ENCODE assay signal across 1 cellular context in genomic region chr10:122953827-122954730, GRCh38.
TF ChIP-seq lines count a peak whose summit lies in the region.

Gene C10orf88 (minus strand): TSS chr10:122954227. CDS start chr10:122954178, 49 bp downstream.

TF ChIP-seq in HepG2, 621 proteins besides CTCF, POLR2A, EP300 and RAD21 (continued from another document and continues in another):
- peak; percentile 76; the same call in 1 of the 2 replicates for TF ChIP-seq SMAD1 (CRISPR knock-in tag; IDR thresholded peaks at IDR 0.05; ENCODE audit: borderline replicate concordance, low read depth)
- TF ChIP-seq HOMEZ (CRISPR knock-in tag; IDR thresholded peaks at IDR 0.05; ENCODE audit: low read depth): peak; percentile 71; the same call in 1 of the 2 replicates
- peak; percentile 61; the same call in 1 of the 2 replicates for TF ChIP-seq FOXO1 (CRISPR knock-in tag; IDR thresholded peaks at IDR 0.05)
- TF ChIP-seq ZBTB4 (CRISPR knock-in tag; IDR thresholded peaks at IDR 0.05; ENCODE audit: borderline replicate concordance): peak; percentile 96
- TF ChIP-seq ZNF691 (CRISPR knock-in tag; IDR thresholded peaks at IDR 0.05; ENCODE audit: borderline replicate concordance, low read depth): peak; percentile 90
- 0 out of 2 replicates have a peak, but pooled peaks have one; percentile 21 for TF ChIP-seq PRDM4 (CRISPR knock-in tag; IDR thresholded peaks at IDR 0.05; ENCODE audit: borderline replicate concordance)
- TF ChIP-seq ZNF12 (CRISPR knock-in tag; IDR thresholded peaks at IDR 0.05): peak; percentile 56; the same call in 1 of the 2 replicates
- TF ChIP-seq ZNF33A (CRISPR knock-in tag; IDR thresholded peaks at IDR 0.05; ENCODE audit: borderline replicate concordance): no peak; the same call in 1 of the 2 replicates
- 0 out of 2 replicates have a peak, but pooled peaks have one; percentile 78 for TF ChIP-seq PCBP1 (IDR thresholded peaks at IDR 0.05; ENCODE audit: borderline replicate concordance, low read depth, low read length)
- TF ChIP-seq ZNF224 (CRISPR knock-in tag; IDR thresholded peaks at IDR 0.05): peak; percentile 86; the same call in 1 of the 2 replicates
- peak; percentile 88; the same call in 1 of the 2 replicates for TF ChIP-seq ZNF256 (CRISPR knock-in tag; conservative IDR thresholded peaks at IDR 0.05)
- no peak for TF ChIP-seq NFRKB (IDR thresholded peaks at IDR 0.05)
- peak; percentile 54; the same call in 1 of the 2 replicates for TF ChIP-seq NFATC3 (CRISPR knock-in tag; IDR thresholded peaks at IDR 0.05)
- TF ChIP-seq ZFP62 (CRISPR knock-in tag; IDR thresholded peaks at IDR 0.05): no peak
- TF ChIP-seq ZNF607 (CRISPR knock-in tag; IDR thresholded peaks at IDR 0.05; ENCODE audit: borderline replicate concordance): peak; percentile 93
- peak; percentile 97 for TF ChIP-seq ZNF709 (CRISPR knock-in tag; IDR thresholded peaks at IDR 0.05)
- no peak for TF ChIP-seq PLSCR1 (CRISPR knock-in tag; IDR thresholded peaks at IDR 0.05; ENCODE audit: borderline replicate concordance)
- peak; percentile 95 for TF ChIP-seq SALL1 (CRISPR knock-in tag; IDR thresholded peaks at IDR 0.05)
- TF ChIP-seq ZNF136 (CRISPR knock-in tag; IDR thresholded peaks at IDR 0.05; ENCODE audit: low read depth): peak; percentile 92; the same call in 1 of the 2 replicates
- TF ChIP-seq GATA4 (IDR thresholded peaks at IDR 0.05; ENCODE audit: borderline replicate concordance, low read depth): 0 out of 2 replicates have a peak, but pooled peaks have one; percentile 55
- TF ChIP-seq GPBP1L1 (CRISPR knock-in tag; IDR thresholded peaks at IDR 0.05): no peak
- peak; percentile 79 for TF ChIP-seq ARID5B (CRISPR knock-in tag; IDR thresholded peaks at IDR 0.05)
- TF ChIP-seq ETV6 (CRISPR knock-in tag; conservative IDR thresholded peaks at IDR 0.05): peak; percentile 89
- peak; percentile 78 for TF ChIP-seq PRDM10 (CRISPR knock-in tag; IDR thresholded peaks at IDR 0.05; ENCODE audit: low read depth)
- TF ChIP-seq POGZ (CRISPR knock-in tag; IDR thresholded peaks at IDR 0.05): peak; percentile 98
- TF ChIP-seq JARID2 (CRISPR knock-in tag; IDR thresholded peaks at IDR 0.05; ENCODE audit: insufficient replicate concordance): peak; percentile 65
- TF ChIP-seq IKZF4 (CRISPR knock-in tag; IDR thresholded peaks at IDR 0.05; ENCODE audit: borderline replicate concordance, low read depth, not compliant biosample characterization): peak; percentile 77
- peak; percentile 87; the same call in 1 of the 2 replicates for TF ChIP-seq ZMYM2 (CRISPR knock-in tag; IDR thresholded peaks at IDR 0.05)
- no peak; the same call in 1 of the 2 replicates for TF ChIP-seq ZNF816 (CRISPR knock-in tag; IDR thresholded peaks at IDR 0.05; ENCODE audit: borderline replicate concordance)
- TF ChIP-seq REPIN1 (CRISPR knock-in tag; IDR thresholded peaks at IDR 0.05; ENCODE audit: borderline replicate concordance, low read depth): peak; percentile 97
- peak; percentile 48; the same call in 1 of the 2 replicates for TF ChIP-seq RCOR2 (CRISPR knock-in tag; IDR thresholded peaks at IDR 0.05)
- TF ChIP-seq ZNF713 (CRISPR knock-in tag; IDR thresholded peaks at IDR 0.05): no peak
- TF ChIP-seq ZKSCAN1 (IDR thresholded peaks at IDR 0.05; ENCODE audit: low read length): no peak
- TF ChIP-seq TRAFD1 (CRISPR knock-in tag; IDR thresholded peaks at IDR 0.05; ENCODE audit: borderline replicate concordance): no peak
- TF ChIP-seq ZFYVE20 (CRISPR knock-in tag; IDR thresholded peaks at IDR 0.05; ENCODE audit: borderline replicate concordance, low read depth): peak; percentile 87; the same call in 1 of the 2 replicates
